Comparison of ENCODE assay signal across 11 cellular contexts in the genomic region with DNA sequence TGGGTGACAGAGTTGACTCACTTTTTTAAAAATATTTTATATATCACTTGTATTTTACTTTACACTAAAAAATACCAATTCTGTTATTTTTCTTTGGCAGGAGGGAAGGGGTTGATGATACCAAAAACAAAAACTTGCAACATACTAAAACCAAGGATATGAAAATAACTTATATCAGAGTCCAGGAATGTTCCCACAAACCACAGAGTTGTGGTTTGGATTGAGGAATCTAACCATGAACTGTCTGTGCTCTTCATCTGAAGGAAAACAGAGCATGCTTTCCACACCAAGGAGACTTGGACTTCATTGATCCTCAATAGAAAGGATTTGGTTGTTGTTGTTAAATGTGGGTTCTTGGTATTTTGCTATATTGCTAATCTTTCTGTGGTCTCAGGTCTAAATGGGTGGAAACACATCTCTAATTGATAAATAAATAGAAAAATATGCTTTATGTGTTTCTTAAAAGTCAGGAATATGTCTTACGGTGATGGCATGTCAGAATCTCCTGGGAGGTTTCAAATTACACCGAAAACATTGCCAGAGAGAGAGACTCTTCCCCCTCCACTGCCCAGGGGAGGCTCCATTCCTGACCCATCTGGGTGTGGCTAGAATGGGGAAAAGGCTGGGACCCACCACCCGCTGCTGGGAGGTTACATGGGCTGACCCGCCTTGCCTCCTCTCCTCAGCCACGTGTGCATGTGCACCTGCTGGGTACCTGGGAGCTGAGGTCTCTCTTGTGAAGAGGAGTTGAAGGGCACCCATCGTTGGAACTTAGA. TPM values are rescaled to one million over a fixed set of nuclear protein-coding genes. Genes with fewer than 3 reads are reported as not detected.
DNase-seq lines count a peak whose midpoint lies in the region; ATAC-seq, FAIRE-seq and TF ChIP-seq lines count a peak whose summit lies in the region.
"Had no signal": no experiment of that assay in that cellular context is flagged by ENCODE, and none has a peak within 500 bp of the region (broad histone marks: within the 10 kb centered on the region; RNA-seq: fewer than 3 reads in every experiment).

No MANE protein-coding gene starts in this region.

- no peak for TF ChIP-seq POLR2A in H54 (IDR thresholded peaks at IDR 0.05; ENCODE audit: low read depth, low read length)

- peaks cover 11% of the 10 kb centered on the region for H3K4me1 ChIP-seq in smooth muscle cell (ENCODE audit: low read depth)
- H3K4me1 ChIP-seq: prostate gland had no signal

- H4K20me1 ChIP-seq in smooth muscle cell (ENCODE audit: low read depth), result no peaks in the 10 kb centered on the region

- peak; percentile 6 for FAIRE-seq in H54 (lab: Jason Lieb, UNC)

- H3F3A ChIP-seq in smooth muscle cell (ENCODE audit: low read depth), result no peaks in the 10 kb centered on the region

- WGBS in smooth muscle cell (ENCODE audit: low lambda C conversion rate), result 79% methylated on average over 6 of the region's 6 CpGs

- no peak overlapping the region for H2AFZ ChIP-seq in smooth muscle cell (ENCODE audit: low read depth)

- H3K27ac ChIP-seq in smooth muscle cell (ENCODE audit: low read depth), result no peak overlapping the region
- H3K27ac ChIP-seq: prostate gland had no signal

- no peaks in the 10 kb centered on the region for H3K9me3 ChIP-seq in smooth muscle cell (replicated peaks; ENCODE audit: low read depth)
- H3K9me3 ChIP-seq: prostate gland had no signal

- no peak for ATAC-seq in GM19467 (IDR thresholded peaks at IDR 0.05; ENCODE audit: unreplicated experiment)
- ATAC-seq: left lobe of liver had no signal

- no peak overlapping the region for H3K9ac ChIP-seq in smooth muscle cell (ENCODE audit: low read depth)

- DNase-seq in H54 (ENCODE audit: insufficient read length, low spot score), result peak; percentile 68
- peak; percentile 65 for DNase-seq in SW480 (ENCODE audit: low spot score)
- DNase-seq in fibroblast of pulmonary artery (ENCODE audit: low read depth), result peak; percentile 90
- DNase-seq in smooth muscle cell (lab: John Stamatoyannopoulos, UW; ENCODE audit: unreplicated experiment), result no peak
- no peak for DNase-seq in NCI-H2196 (lab: John Stamatoyannopoulos, UW; ENCODE audit: unreplicated experiment)
- no peak for DNase-seq in 8988T
- no peak for DNase-seq in NCI-H1092 treated with DMSO at 0.1 percent for 48 hours (lab: John Stamatoyannopoulos, UW)
- DNase-seq: activated CD4-positive, alpha-beta T cell treated with anti-CD3 and anti-CD28 coated beads, Interleukin-2, amount 50 U/mL, for 1 hour had no signal

- peaks cover 4% of the 10 kb centered on the region for H3K27me3 ChIP-seq in smooth muscle cell (ENCODE audit: low read depth)

- H3K36me3 ChIP-seq in smooth muscle cell (ENCODE audit: low read depth), result no peaks in the 10 kb centered on the region
- H3K36me3 ChIP-seq: prostate gland had no signal

- no peaks in the 10 kb centered on the region for H3K79me2 ChIP-seq in smooth muscle cell (ENCODE audit: low read depth)

- TF ChIP-seq CTCF in fibroblast of pulmonary artery (IDR thresholded peaks at IDR 0.05; ENCODE audit: low read length, missing control alignments) (no peak), smooth muscle cell (IDR thresholded peaks at IDR 0.05; ENCODE audit: borderline replicate concordance, insufficient read depth, poor library complexity, severe bottlenecking) (no peak)

- H3K4me2 ChIP-seq in smooth muscle cell, result peak overlapping the region; percentile 34

- H3K4me3 ChIP-seq in fibroblast of pulmonary artery (replicated peaks; ENCODE audit: low read depth, low read length), result no peak overlapping the region
- H3K4me3 ChIP-seq in smooth muscle cell, result no peak overlapping the region
- H3K4me3 ChIP-seq: prostate gland had no signal

RNA-seq across cellular contexts. Expression of a gene that starts 46.9 kb away (rescaled TPM):
- total RNA-seq in smooth muscle cell, result 25.5 and 28.2 TPM in 2 replicates
- 21.0 and 26.8 TPM in 2 replicates for polyA plus RNA-seq in smooth muscle cell

Comparison
In these comparisons a context has a peak if more than half of its experiments do, and no peak if none do; other contexts are left out.
1. DNase-seq: peak in H54 (single experiment), SW480 (single experiment) and fibroblast of pulmonary artery (single experiment); none in smooth muscle cell (single experiment), NCI-H2196 (single experiment), 8988T (single experiment) and NCI-H1092 treated with DMSO at 0.1 percent for 48 hours (single experiment).